ENCODE assay signal across 1 cellular context in genomic region chr22:39907605-39908097, GRCh38.
A peak's percentile ranks its signal among the peaks of the same experiment; 100 is the strongest.
TF ChIP-seq lines count a peak whose summit lies in the region.

No MANE protein-coding gene starts in this region.

TF ChIP-seq in GM12878, 131 proteins besides CTCF, POLR2A, EP300 and RAD21:
- TF ChIP-seq, protein P1, sequence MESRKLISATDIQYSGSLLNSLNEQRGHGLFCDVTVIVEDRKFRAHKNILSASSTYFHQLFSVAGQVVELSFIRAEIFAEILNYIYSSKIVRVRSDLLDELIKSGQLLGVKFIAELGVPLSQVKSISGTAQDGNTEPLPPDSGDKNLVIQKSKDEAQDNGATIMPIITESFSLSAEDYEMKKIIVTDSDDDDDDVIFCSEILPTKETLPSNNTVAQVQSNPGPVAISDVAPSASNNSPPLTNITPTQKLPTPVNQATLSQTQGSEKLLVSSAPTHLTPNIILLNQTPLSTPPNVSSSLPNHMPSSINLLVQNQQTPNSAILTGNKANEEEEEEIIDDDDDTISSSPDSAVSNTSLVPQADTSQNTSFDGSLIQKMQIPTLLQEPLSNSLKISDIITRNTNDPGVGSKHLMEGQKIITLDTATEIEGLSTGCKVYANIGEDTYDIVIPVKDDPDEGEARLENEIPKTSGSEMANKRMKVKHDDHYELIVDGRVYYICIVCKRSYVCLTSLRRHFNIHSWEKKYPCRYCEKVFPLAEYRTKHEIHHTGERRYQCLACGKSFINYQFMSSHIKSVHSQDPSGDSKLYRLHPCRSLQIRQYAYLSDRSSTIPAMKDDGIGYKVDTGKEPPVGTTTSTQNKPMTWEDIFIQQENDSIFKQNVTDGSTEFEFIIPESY (IDR thresholded peaks at IDR 0.05): 0 out of 2 replicates have a peak, but pooled peaks have one; percentile 68
- TF ChIP-seq RAD51 (IDR thresholded peaks at IDR 0.05) (peak; percentile 86), HDAC2 (IDR thresholded peaks at IDR 0.05) (no peak), POLR2AphosphoS2 (IDR thresholded peaks at IDR 0.05; ENCODE audit: low read depth, low read length) (no peak), USF2 (IDR thresholded peaks at IDR 0.05; ENCODE audit: borderline replicate concordance, low read depth, low read length) (peak; percentile 35; the same call in 1 of the 2 replicates), ZNF384 (IDR thresholded peaks at IDR 0.05; ENCODE audit: borderline replicate concordance, low read depth, low read length) (no peak), USF1 (IDR thresholded peaks at IDR 0.05; ENCODE audit: borderline replicate concordance, extremely low read length, insufficient read depth, low read depth, low read length) (peak; percentile 34), ZNF24 (IDR thresholded peaks at IDR 0.05) (no peak), E2F4 (IDR thresholded peaks at IDR 0.05; ENCODE audit: low read depth, low read length) (no peak), FOXK2 (IDR thresholded peaks at IDR 0.05) (no peak), PAX8 (IDR thresholded peaks at IDR 0.05) (no peak), E2F8 (IDR thresholded peaks at IDR 0.05; ENCODE audit: low read depth, partially characterized antibody) (no peak), IKZF1 (conservative IDR thresholded peaks at IDR 0.05) (no peak), SRF (IDR thresholded peaks at IDR 0.05; ENCODE audit: low read depth in 2 of 2, low read length in 2 of 2) (no peak)
- TF ChIP-seq, protein P2, sequence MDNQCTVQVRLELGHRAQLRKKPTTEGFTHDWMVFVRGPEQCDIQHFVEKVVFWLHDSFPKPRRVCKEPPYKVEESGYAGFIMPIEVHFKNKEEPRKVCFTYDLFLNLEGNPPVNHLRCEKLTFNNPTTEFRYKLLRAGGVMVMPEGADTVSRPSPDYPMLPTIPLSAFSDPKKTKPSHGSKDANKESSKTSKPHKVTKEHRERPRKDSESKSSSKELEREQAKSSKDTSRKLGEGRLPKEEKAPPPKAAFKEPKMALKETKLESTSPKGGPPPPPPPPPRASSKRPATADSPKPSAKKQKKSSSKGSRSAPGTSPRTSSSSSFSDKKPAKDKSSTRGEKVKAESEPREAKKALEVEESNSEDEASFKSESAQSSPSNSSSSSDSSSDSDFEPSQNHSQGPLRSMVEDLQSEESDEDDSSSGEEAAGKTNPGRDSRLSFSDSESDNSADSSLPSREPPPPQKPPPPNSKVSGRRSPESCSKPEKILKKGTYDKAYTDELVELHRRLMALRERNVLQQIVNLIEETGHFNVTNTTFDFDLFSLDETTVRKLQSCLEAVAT (IDR thresholded peaks at IDR 0.05): 0 out of 2 replicates have a peak, but pooled peaks have one; percentile 52
